9 cellular contexts compared by ENCODE assay signal in the genomic region with DNA sequence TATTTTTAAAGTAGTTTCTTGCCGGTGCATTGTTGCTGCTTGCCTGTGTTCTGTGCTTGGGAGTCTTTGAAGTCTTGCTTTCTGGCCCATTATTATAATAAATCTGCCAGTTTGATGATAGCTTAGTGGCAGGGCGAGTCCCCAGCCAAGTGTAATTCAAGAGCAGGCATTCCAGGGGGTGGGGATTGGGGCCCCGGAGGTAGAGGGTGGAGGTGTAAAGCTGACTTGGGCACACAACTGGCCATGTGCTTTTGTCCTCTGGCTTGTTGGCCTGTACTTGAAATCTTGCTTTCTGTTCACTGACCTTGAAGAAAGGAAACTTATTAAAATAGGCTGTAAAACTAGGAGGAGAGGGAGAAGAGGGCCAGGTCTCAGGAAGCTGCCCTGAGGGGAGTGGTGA. TPM values are rescaled to one million over a fixed set of nuclear protein-coding genes. Genes with fewer than 3 reads are reported as not detected.
DNase-seq lines count a peak whose midpoint lies in the region; ATAC-seq and TF ChIP-seq lines count a peak whose summit lies in the region.
"Not testable (repeated sequence)": the region's sequence is repeated elsewhere in the genome, so short reads cannot be mapped to it uniquely, and the experiment has no call there.
"Had no signal": no experiment of that assay in that cellular context is flagged by ENCODE, and none has a peak within 500 bp of the region (broad histone marks: within the 10 kb centered on the region; RNA-seq: fewer than 3 reads in every experiment).

No MANE protein-coding gene starts in this region.

- not testable (repeated sequence) for H3K36me3 ChIP-seq in GM23338 (ENCODE audit: insufficient read depth); Panc1 (ENCODE audit: control insufficient read depth, insufficient read depth, low read length); adrenal gland (replicated peaks in 1 of 2); mucosa of descending colon (ENCODE audit: low read depth); gastrocnemius medialis

- H3K4me3 ChIP-seq in GM23338; Panc1 (ENCODE audit: low read depth in 2 of 2, low read length in 2 of 2); adrenal gland; mucosa of descending colon; gastrocnemius medialis: not testable (repeated sequence)

- H2AFZ ChIP-seq in GM23338: not testable (repeated sequence)

- not testable (repeated sequence) for H4K20me1 ChIP-seq in GM23338 (replicated peaks; ENCODE audit: insufficient read depth)

- CTCF ChIA-PET in Panc1 (lab: Charles Lee): not testable (repeated sequence)

- H3K4me1 ChIP-seq in GM23338 (ENCODE audit: insufficient read depth); Panc1 (ENCODE audit: control insufficient read depth, insufficient read depth, low read length); adrenal gland (replicated peaks in 1 of 2); mucosa of descending colon (ENCODE audit: low read depth): not testable (repeated sequence)
- H3K4me1 ChIP-seq in gastrocnemius medialis: peaks cover 9 to 11% of the 10 kb centered on the region in 2 donors

- POLR2A ChIA-PET in Panc1 (lab: Charles Lee): not testable (repeated sequence)

- in situ Hi-C loops in Panc1 (cut with HindIII; ENCODE audit: low pct_unique_long_range_greater_than_20kb, low sequenced_read_pairs): not testable (repeated sequence)
- in situ Hi-C loops in gastrocnemius medialis (cut with MboI; ENCODE audit: low sequenced_read_pairs in 4 of 4): loop anchor here in 1 of 4 donors (25.0 kb wide), 1 partner anchor 90 kb away; a partner anchor contains a TSS

- TF ChIP-seq CTCF in GM23338 (conservative IDR thresholded peaks at IDR 0.05; ENCODE audit: low read depth in 2 of 2); Panc1 (IDR thresholded peaks at IDR 0.05); adrenal gland (IDR thresholded peaks at IDR 0.05); mucosa of descending colon (IDR thresholded peaks at IDR 0.05); gastrocnemius medialis (IDR thresholded peaks at IDR 0.05 in 4 of 5, conservative IDR thresholded peaks at IDR 0.05 in 1 of 5): not testable (repeated sequence)

- not testable (repeated sequence) for TF ChIP-seq POLR2A in adrenal gland (IDR thresholded peaks at IDR 0.05); gastrocnemius medialis (IDR thresholded peaks at IDR 0.05)

- not testable (repeated sequence) for DNase-seq in GM23338 (ENCODE audit: low spot score); Panc1 (ENCODE audit: low read depth, low spot score); Right ventricle myocardium superior; left ventricle myocardium superior; mucosa of descending colon; gastrocnemius medialis
- peak in 2 of 7 donors; percentile 12 to 32 for DNase-seq in adrenal gland
- peak; percentile 61 for DNase-seq in left kidney (ENCODE audit: low read depth, low spot score)

- not testable (repeated sequence) for H3K79me2 ChIP-seq in GM23338 (replicated peaks; ENCODE audit: insufficient read depth)

- H3K27ac Mint-ChIP-seq in GM23338: not testable (repeated sequence)

- H3K36me3 Mint-ChIP-seq in GM23338 (ENCODE audit: low read depth): not testable (repeated sequence)

- not testable (repeated sequence) for H3K4me2 ChIP-seq in GM23338

- H3K9me3 ChIP-seq in Panc1 (ENCODE audit: control insufficient read depth, insufficient read depth, low read depth, low read length); adrenal gland (replicated peaks in 1 of 3); mucosa of descending colon; gastrocnemius medialis: not testable (repeated sequence)

- not testable (repeated sequence) for H3K27me3 Mint-ChIP-seq in GM23338 (ENCODE audit: insufficient read depth, low read depth, poor library complexity)

- 26 to 37% (median 33%) methylated on average over 2 to 3 of the region's 3 CpGs for WGBS in adrenal gland, 4 donors

- not testable (repeated sequence) for H3K4me3 Mint-ChIP-seq in GM23338

- ATAC-seq in GM23338: peak; percentile 66
- 0 out of 2 replicates have a peak, but pooled peaks have one; percentile 37 for ATAC-seq in Panc1
- peak; percentile 86 for ATAC-seq in Right ventricle myocardium superior (ENCODE audit: poor library complexity)
- peak; percentile 90 for ATAC-seq in left ventricle myocardium superior
- ATAC-seq in mucosa of descending colon: peak; percentile 73
- peak; percentile 68 to 74 for ATAC-seq in gastrocnemius medialis

- not testable (repeated sequence) for H3K27ac ChIP-seq in GM23338 (ENCODE audit: low read depth); Panc1 (ENCODE audit: low read length)
- peak overlapping the region in 3 of 5 donors; percentile 28 to 52 (median 52) for H3K27ac ChIP-seq in adrenal gland
- peak overlapping the region; percentile 31 to 72 (median 54) for H3K27ac ChIP-seq in gastrocnemius medialis

- intact Hi-C loops in Panc1 (cut with micrococcal nuclease; ENCODE audit: unreplicated experiment); adrenal gland (cut with DNase I); Right ventricle myocardium superior (cut with DNase I); left ventricle myocardium superior (cut with micrococcal nuclease); mucosa of descending colon (cut with DNase I, micrococcal nuclease); gastrocnemius medialis (cut with DNase I; ENCODE audit: low total_unique reads): not testable (repeated sequence)

- not testable (repeated sequence) for H3F3A ChIP-seq in GM23338 (replicated peaks; ENCODE audit: low read depth)

- not testable (repeated sequence) for H3K9me2 ChIP-seq in GM23338 (ENCODE audit: insufficient read depth)

- not testable (repeated sequence) for H3K27me3 ChIP-seq in GM23338 (ENCODE audit: insufficient read depth); Panc1 (ENCODE audit: control insufficient read depth, insufficient read depth, low read length); adrenal gland; gastrocnemius medialis

- not testable (repeated sequence) for H3K4me1 Mint-ChIP-seq in GM23338

- not testable (repeated sequence) for BruUV-seq in Panc1 (replicated peaks; lab: Mats Ljungman, UMichigan)

- not testable (repeated sequence) for H3K9me3 Mint-ChIP-seq in GM23338

RNA-seq across cellular contexts. Expression of a gene that starts 14.8 kb away (rescaled TPM):
- 13.0 and 15.8 TPM in 2 replicates for total RNA-seq in GM23338 (2014; rRNA removed; shearing (Covaris generic))
- polyA plus RNA-seq in GM23338 (2016; fragmentation: Nextera tagmentation; extraction: Ambion mirVana) (5.1 and 5.2 TPM in 2 replicates), adrenal gland (10 to 100 TPM; 26.8 to 41.5 (median 39.8) TPM)
- total RNA-seq in Panc1 (2021; ENCODE audit: unreplicated experiment) (183 TPM), adrenal gland (100 to 1,000 TPM in 7 of 8 donors, 10 to 100 TPM in 1; 74.8 to 299 (median 165) TPM), Right ventricle myocardium superior (120 TPM), left ventricle myocardium superior (143 TPM), mucosa of descending colon (10 to 100 TPM; 87.8 to 99.7 (median 98.8) TPM), gastrocnemius medialis (10 to 100 TPM; 32.1 to 72.1 (median 35.3) TPM)
- 160 TPM for polyA plus RNA-seq in Panc1 (2012; ENCODE audit: insufficient read length)
- total RNA-seq: CD8-positive, alpha-beta T cell had no signal

Comparison
In these comparisons a context has a peak if more than half of its experiments do, and no peak if none do; other contexts are left out.
1. ATAC-seq: peak in every context shown above with its lines; median percentile 90 in left ventricle myocardium superior; 86 in Right ventricle myocardium superior; 73 in mucosa of descending colon; 71 in gastrocnemius medialis; 66 in GM23338; 37 in Panc1.